ENCODE assay signal across 29 cellular contexts in genomic region chr6:65627015-65627414, GRCh38.
"Had no signal": no experiment of that assay in that cellular context is flagged by ENCODE, and none has a peak within 500 bp of the region (broad histone marks: within the 10 kb centered on the region; RNA-seq: fewer than 3 reads in every experiment).

No MANE protein-coding gene starts in this region.

- H3K27ac ChIP-seq: ascending aorta, cardiac muscle cell, colonic mucosa, hepatocyte, spleen, testis, transverse colon, WERI-Rb-1 had no signal

- H3K4me2 ChIP-seq: hepatocyte had no signal

- H2AFZ ChIP-seq: hepatocyte had no signal

- DNase-seq: activated CD4-positive, alpha-beta memory T cell treated with anti-CD3 and anti-CD28 coated beads for 36 hours; activated CD4-positive, alpha-beta T cell treated with anti-CD3 and anti-CD28 coated beads, Interleukin-2, amount 10 ng/mL, durations not matched to agents 24 days and 14 days; activated CD8-positive, alpha-beta memory T cell treated with anti-CD3 and anti-CD28 coated beads, Interleukin-2, amount 50 U/mL, for 48 hours; activated gamma-delta T cell; activated naive CD4-positive, alpha-beta T cell treated with anti-CD3 and anti-CD28 coated beads, Interleukin-2, amount 10 ng/mL, durations not matched to agents 7 days and 5 days; activated naive CD8-positive, alpha-beta T cell treated with anti-CD3 and anti-CD28 coated beads, Interleukin-2, amount 10 ng/mL, durations not matched to agents 7 days and 5 days; activated T-cell treated with anti-CD3 and anti-CD28 coated beads, Interleukin-2, amount 50 U/mL, for 24 hours; cerebellar nuclear complex; colonic mucosa; effector memory CD4-positive, alpha-beta T cell; glutamatergic neuron; left cardiac atrium; left ventricle myocardium superior; stimulated activated CD4-positive, alpha-beta T cell treated with anti-CD3 and anti-CD28 coated beads, Interleukin-2, amount 100 ng/mL, for 48 hours; stimulated activated naive CD8-positive, alpha-beta T cell treated with anti-CD3 and anti-CD28 coated beads, Interleukin-15, Interleukin-2, amounts not matched to agents 100 U/mL and 50 U/mL, for 24 hours; transverse colon; WERI-Rb-1 had no signal

- FAIRE-seq: frontal cortex, keratinocyte, TTC549 had no signal

- H3K9me3 ChIP-seq: ascending aorta, colonic mucosa, mucosa of descending colon, testis, transverse colon had no signal

- H3K36me3 ChIP-seq: ascending aorta, cardiac muscle cell, colonic mucosa, spleen, transverse colon had no signal

- H3K4me3 ChIP-seq: ascending aorta, cardiac muscle cell, colonic mucosa, hepatocyte, mucosa of descending colon, spleen, transverse colon had no signal

- H3K4me1 ChIP-seq: ascending aorta, colonic mucosa, spleen, testis, transverse colon had no signal

- H3K79me2 ChIP-seq: hepatocyte had no signal

- ATAC-seq: activated CD4-positive, CD25-positive, alpha-beta regulatory T cell treated with anti-CD3 and anti-CD28 coated beads, Interleukin-2, amount 50 U/mL, for 24 hours; left cardiac atrium; left ventricle myocardium superior; mucosa of descending colon; natural killer cell treated with Interleukin-12 subunit alpha and Interleukin-12 subunit beta and Interleukin-15 and Interleukin-18, amount 100 ng/mL, for 72 hours; right cardiac atrium; stimulated activated naive CD8-positive, alpha-beta T cell treated with anti-CD3 and anti-CD28 coated beads, Interleukin-15, Interleukin-2, amounts not matched to agents 100 U/mL and 50 U/mL, for 24 hours had no signal

- H3K27me3 ChIP-seq: ascending aorta, cardiac muscle cell, colonic mucosa, hepatocyte, spleen, testis, transverse colon had no signal
